25 cellular contexts compared by ENCODE assay signal in the genomic region with DNA sequence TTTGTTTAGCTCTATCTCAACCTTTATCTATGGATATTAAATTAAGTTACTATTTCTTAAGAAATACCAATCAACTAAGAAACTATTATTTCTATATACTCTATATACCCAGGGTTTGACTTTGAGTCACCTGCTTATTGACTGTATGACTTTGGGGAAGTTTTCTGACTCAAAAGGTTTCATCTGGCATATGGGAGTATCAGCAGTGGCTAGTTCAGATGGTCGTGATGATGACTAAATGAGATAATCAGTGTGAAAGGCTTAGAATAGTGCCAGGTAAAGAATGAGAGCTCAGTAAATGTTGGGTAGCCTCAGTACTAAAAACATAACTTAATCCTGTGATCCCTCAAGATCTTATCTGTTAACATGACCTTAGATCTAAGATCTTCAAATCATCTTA.
A peak's percentile ranks its signal among the peaks of the same experiment; 100 is the strongest.
DNase-seq lines count a peak whose midpoint lies in the region; ATAC-seq and TF ChIP-seq lines count a peak whose summit lies in the region.
"Had no signal": no experiment of that assay in that cellular context is flagged by ENCODE, and none has a peak within 500 bp of the region (broad histone marks: within the 10 kb centered on the region; RNA-seq: fewer than 3 reads in every experiment).

No MANE protein-coding gene starts in this region.

- H3K9me3 ChIP-seq in aorta (ENCODE audit: control insufficient read depth, low read length) = no peaks in the 10 kb centered on the region
- H3K9me3 ChIP-seq: upper lobe of left lung had no signal

- intact Hi-C loops in aorta (cut with DNase I) = no loop called here
- intact Hi-C loops in dorsolateral prefrontal cortex (cut with DNase I) = no loop called here

- no peak overlapping the region for H3K27ac ChIP-seq in aorta (ENCODE audit: low read depth in 1 of 2, low read length in 2 of 2)
- H3K27ac ChIP-seq in dorsolateral prefrontal cortex = no peak overlapping the region
- H3K27ac ChIP-seq: KMS-11, upper lobe of left lung had no signal

- peaks cover 0 to 11% of the 10 kb centered on the region in 2 donors for H3K9me3 Mint-ChIP-seq in activated naive CD4-positive, alpha-beta T cell treated with anti-CD3 and anti-CD28 coated beads, Interleukin-2, amount 50 U/mL, for 72 hours

- ATAC-seq in GM18517 (IDR thresholded peaks at IDR 0.05; ENCODE audit: unreplicated experiment) = peak; percentile 64
- ATAC-seq in GM21390 (IDR thresholded peaks at IDR 0.05; ENCODE audit: unreplicated experiment) = peak; percentile 48
- ATAC-seq in HG02870 (IDR thresholded peaks at IDR 0.05; ENCODE audit: unreplicated experiment) = peak; percentile 89
- ATAC-seq in HG03442 (IDR thresholded peaks at IDR 0.05; ENCODE audit: unreplicated experiment) = peak; percentile 82
- ATAC-seq in GM19467 (IDR thresholded peaks at IDR 0.05; ENCODE audit: unreplicated experiment) = no peak
- ATAC-seq in aorta (ENCODE audit: low FRiP score) = no peak
- no peak for ATAC-seq in activated naive CD4-positive, alpha-beta T cell treated with anti-CD3 and anti-CD28 coated beads, Interleukin-2, amount 50 U/mL, for 72 hours
- ATAC-seq: esophagus mucosa; left cardiac atrium; natural killer cell treated with Interleukin-12 subunit alpha and Interleukin-12 subunit beta and Interleukin-15 and Interleukin-18, amount 100 ng/mL, for 72 hours had no signal

- no peaks in the 10 kb centered on the region for H3K4me1 ChIP-seq in aorta (ENCODE audit: control insufficient read depth in 1 of 2, insufficient read depth in 2 of 2, low read length in 2 of 2)
- H3K4me1 ChIP-seq: upper lobe of left lung had no signal

- no peaks in the 10 kb centered on the region for H3K27me3 ChIP-seq in aorta (ENCODE audit: control insufficient read depth in 1 of 2, insufficient read depth in 2 of 2, low read length in 1 of 2)
- no peaks in the 10 kb centered on the region for H3K27me3 ChIP-seq in dorsolateral prefrontal cortex
- H3K27me3 ChIP-seq: upper lobe of left lung had no signal

- DNase-seq in aorta (no peak), dorsolateral prefrontal cortex (no peak)
- DNase-seq in activated naive CD4-positive, alpha-beta T cell treated with anti-CD3 and anti-CD28 coated beads, Interleukin-2, amount 50 U/mL, for 72 hours (ENCODE audit: low spot score in 2 of 2) = no peak
- DNase-seq: activated CD4-positive, alpha-beta T cell treated with anti-CD3 and anti-CD28 coated beads for 4 hours; activated CD8-positive, alpha-beta memory T cell treated with anti-CD3 and anti-CD28 coated beads, Interleukin-2, amount 50 U/mL, for 4 hours; activated effector memory CD4-positive, alpha-beta T cell treated with anti-CD3 and anti-CD28 coated beads, Interleukin-2, amount 50 U/mL, for 16 hours; caudate nucleus; left cardiac atrium; NCI-H1048; NCI-H2081 treated with DMSO at 0.1 percent for 48 hours; NCI-H510A treated with DMSO at 0.1 percent for 48 hours; posterior cingulate gyrus; Right ventricle myocardium superior; stimulated activated CD4-positive, alpha-beta T cell treated with anti-CD3 and anti-CD28 coated beads, Interleukin-2, amount 100 ng/mL, for 24 hours; upper lobe of left lung had no signal

- TF ChIP-seq CTCF in dorsolateral prefrontal cortex (IDR thresholded peaks at IDR 0.05 in 54 of 56, conservative IDR thresholded peaks at IDR 0.05 in 2 of 56; ENCODE audit: low read depth in 1 of 56, partially characterized antibody in 56 of 56) = no peak

- H3K36me3 ChIP-seq in aorta (ENCODE audit: control insufficient read depth in 1 of 2, insufficient read depth in 2 of 2, low read length in 1 of 2) = no peaks in the 10 kb centered on the region
- H3K36me3 ChIP-seq: upper lobe of left lung had no signal

- 38 to 54% methylated on average over 1 of the region's 1 CpG for WGBS in aorta, 2 donors

- H3K4me3 ChIP-seq in aorta (ENCODE audit: low read length in 2 of 2) (no peak overlapping the region), dorsolateral prefrontal cortex (no peak overlapping the region)
- H3K4me3 ChIP-seq: upper lobe of left lung had no signal

- H3K36me3 Mint-ChIP-seq in activated naive CD4-positive, alpha-beta T cell treated with anti-CD3 and anti-CD28 coated beads, Interleukin-2, amount 50 U/mL, for 72 hours = no peaks in the 10 kb centered on the region
- H3K36me3 Mint-ChIP-seq: CD14-positive monocyte; natural killer cell treated with Interleukin-12 subunit alpha and Interleukin-12 subunit beta and Interleukin-15 and Interleukin-18, amount 100 ng/mL, for 72 hours had no signal

- no peak overlapping the region for H3K27ac Mint-ChIP-seq in activated naive CD4-positive, alpha-beta T cell treated with anti-CD3 and anti-CD28 coated beads, Interleukin-2, amount 50 U/mL, for 72 hours
- H3K27ac Mint-ChIP-seq: CD14-positive monocyte; natural killer cell treated with Interleukin-12 subunit alpha and Interleukin-12 subunit beta and Interleukin-15 and Interleukin-18, amount 100 ng/mL, for 72 hours; stimulated activated naive CD8-positive, alpha-beta T cell treated with anti-CD3 and anti-CD28 coated beads, Interleukin-15, Interleukin-2, amounts not matched to agents 100 ng/mL and 50 ng/mL, for 24 hours had no signal

Comparison
In these comparisons a context has a peak if more than half of its experiments do, and no peak if none do; other contexts are left out.
1. ATAC-seq: peak in GM18517 (single experiment), GM21390 (single experiment), HG02870 (single experiment) and HG03442 (single experiment); none in GM19467 (single experiment), aorta (single experiment) and activated naive CD4-positive, alpha-beta T cell treated with anti-CD3 and anti-CD28 coated beads, Interleukin-2, amount 50 U/mL, for 72 hours (0 of 2).